In the genomic region with DNA sequence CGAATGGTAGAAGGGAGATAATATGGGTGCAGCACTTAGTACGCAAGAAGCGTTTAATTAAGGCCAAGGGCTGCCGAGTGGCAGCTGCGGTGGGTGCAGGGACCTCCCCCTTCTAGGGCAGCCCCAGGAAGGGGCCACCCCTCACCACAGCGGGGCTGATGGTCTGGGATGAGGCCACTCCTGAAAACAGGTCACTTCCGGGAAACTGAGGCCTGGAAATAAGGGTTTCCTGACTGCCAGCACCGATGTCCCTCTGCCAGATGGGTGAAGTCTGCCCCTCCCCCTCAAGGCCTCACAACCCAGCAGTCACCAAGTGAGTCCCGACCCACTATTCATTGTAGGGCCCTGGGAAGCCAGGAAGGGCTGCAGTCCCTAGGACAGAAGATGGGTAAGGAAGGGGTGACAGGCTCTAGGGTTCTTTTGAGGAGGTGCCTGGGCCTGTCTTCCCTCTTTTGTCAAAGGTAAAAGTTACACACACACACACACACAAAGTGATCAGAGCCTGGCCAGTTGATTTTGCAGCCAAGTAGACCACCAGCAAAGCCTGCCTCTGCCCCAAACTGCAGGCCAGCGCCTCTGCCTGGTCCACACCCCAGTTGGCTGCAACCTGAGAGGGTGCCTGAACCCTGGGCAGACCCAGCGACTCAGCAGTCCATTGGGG, we compare ENCODE assay signal across 1 cellular context.
TF ChIP-seq lines count a peak whose summit lies in the region.

No MANE protein-coding gene starts in this region.

TF ChIP-seq in HepG2, 621 proteins besides CTCF, POLR2A, EP300 and RAD21 (continued from another document and continues in another):
- no peak for TF ChIP-seq SMARCE1 (IDR thresholded peaks at IDR 0.05; ENCODE audit: borderline replicate concordance)
- TF ChIP-seq, protein P1, sequence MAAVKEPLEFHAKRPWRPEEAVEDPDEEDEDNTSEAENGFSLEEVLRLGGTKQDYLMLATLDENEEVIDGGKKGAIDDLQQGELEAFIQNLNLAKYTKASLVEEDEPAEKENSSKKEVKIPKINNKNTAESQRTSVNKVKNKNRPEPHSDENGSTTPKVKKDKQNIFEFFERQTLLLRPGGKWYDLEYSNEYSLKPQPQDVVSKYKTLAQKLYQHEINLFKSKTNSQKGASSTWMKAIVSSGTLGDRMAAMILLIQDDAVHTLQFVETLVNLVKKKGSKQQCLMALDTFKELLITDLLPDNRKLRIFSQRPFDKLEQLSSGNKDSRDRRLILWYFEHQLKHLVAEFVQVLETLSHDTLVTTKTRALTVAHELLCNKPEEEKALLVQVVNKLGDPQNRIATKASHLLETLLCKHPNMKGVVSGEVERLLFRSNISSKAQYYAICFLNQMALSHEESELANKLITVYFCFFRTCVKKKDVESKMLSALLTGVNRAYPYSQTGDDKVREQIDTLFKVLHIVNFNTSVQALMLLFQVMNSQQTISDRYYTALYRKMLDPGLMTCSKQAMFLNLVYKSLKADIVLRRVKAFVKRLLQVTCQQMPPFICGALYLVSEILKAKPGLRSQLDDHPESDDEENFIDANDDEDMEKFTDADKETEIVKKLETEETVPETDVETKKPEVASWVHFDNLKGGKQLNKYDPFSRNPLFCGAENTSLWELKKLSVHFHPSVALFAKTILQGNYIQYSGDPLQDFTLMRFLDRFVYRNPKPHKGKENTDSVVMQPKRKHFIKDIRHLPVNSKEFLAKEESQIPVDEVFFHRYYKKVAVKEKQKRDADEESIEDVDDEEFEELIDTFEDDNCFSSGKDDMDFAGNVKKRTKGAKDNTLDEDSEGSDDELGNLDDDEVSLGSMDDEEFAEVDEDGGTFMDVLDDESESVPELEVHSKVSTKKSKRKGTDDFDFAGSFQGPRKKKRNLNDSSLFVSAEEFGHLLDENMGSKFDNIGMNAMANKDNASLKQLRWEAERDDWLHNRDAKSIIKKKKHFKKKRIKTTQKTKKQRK (IDR thresholded peaks at IDR 0.05; ENCODE audit: low read length): no peak
- TF ChIP-seq, protein P2, sequence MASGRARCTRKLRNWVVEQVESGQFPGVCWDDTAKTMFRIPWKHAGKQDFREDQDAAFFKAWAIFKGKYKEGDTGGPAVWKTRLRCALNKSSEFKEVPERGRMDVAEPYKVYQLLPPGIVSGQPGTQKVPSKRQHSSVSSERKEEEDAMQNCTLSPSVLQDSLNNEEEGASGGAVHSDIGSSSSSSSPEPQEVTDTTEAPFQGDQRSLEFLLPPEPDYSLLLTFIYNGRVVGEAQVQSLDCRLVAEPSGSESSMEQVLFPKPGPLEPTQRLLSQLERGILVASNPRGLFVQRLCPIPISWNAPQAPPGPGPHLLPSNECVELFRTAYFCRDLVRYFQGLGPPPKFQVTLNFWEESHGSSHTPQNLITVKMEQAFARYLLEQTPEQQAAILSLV (CRISPR knock-in tag; IDR thresholded peaks at IDR 0.05; ENCODE audit: borderline replicate concordance): no peak
- TF ChIP-seq FOXC1 (CRISPR knock-in tag; IDR thresholded peaks at IDR 0.05; ENCODE audit: borderline replicate concordance): peak; percentile 58; the same call in 1 of the 2 replicates
- TF ChIP-seq ZNF136 (CRISPR knock-in tag; IDR thresholded peaks at IDR 0.05; ENCODE audit: low read depth): no peak
- TF ChIP-seq KLF13 (CRISPR knock-in tag; IDR thresholded peaks at IDR 0.05): no peak
- TF ChIP-seq, protein P3, sequence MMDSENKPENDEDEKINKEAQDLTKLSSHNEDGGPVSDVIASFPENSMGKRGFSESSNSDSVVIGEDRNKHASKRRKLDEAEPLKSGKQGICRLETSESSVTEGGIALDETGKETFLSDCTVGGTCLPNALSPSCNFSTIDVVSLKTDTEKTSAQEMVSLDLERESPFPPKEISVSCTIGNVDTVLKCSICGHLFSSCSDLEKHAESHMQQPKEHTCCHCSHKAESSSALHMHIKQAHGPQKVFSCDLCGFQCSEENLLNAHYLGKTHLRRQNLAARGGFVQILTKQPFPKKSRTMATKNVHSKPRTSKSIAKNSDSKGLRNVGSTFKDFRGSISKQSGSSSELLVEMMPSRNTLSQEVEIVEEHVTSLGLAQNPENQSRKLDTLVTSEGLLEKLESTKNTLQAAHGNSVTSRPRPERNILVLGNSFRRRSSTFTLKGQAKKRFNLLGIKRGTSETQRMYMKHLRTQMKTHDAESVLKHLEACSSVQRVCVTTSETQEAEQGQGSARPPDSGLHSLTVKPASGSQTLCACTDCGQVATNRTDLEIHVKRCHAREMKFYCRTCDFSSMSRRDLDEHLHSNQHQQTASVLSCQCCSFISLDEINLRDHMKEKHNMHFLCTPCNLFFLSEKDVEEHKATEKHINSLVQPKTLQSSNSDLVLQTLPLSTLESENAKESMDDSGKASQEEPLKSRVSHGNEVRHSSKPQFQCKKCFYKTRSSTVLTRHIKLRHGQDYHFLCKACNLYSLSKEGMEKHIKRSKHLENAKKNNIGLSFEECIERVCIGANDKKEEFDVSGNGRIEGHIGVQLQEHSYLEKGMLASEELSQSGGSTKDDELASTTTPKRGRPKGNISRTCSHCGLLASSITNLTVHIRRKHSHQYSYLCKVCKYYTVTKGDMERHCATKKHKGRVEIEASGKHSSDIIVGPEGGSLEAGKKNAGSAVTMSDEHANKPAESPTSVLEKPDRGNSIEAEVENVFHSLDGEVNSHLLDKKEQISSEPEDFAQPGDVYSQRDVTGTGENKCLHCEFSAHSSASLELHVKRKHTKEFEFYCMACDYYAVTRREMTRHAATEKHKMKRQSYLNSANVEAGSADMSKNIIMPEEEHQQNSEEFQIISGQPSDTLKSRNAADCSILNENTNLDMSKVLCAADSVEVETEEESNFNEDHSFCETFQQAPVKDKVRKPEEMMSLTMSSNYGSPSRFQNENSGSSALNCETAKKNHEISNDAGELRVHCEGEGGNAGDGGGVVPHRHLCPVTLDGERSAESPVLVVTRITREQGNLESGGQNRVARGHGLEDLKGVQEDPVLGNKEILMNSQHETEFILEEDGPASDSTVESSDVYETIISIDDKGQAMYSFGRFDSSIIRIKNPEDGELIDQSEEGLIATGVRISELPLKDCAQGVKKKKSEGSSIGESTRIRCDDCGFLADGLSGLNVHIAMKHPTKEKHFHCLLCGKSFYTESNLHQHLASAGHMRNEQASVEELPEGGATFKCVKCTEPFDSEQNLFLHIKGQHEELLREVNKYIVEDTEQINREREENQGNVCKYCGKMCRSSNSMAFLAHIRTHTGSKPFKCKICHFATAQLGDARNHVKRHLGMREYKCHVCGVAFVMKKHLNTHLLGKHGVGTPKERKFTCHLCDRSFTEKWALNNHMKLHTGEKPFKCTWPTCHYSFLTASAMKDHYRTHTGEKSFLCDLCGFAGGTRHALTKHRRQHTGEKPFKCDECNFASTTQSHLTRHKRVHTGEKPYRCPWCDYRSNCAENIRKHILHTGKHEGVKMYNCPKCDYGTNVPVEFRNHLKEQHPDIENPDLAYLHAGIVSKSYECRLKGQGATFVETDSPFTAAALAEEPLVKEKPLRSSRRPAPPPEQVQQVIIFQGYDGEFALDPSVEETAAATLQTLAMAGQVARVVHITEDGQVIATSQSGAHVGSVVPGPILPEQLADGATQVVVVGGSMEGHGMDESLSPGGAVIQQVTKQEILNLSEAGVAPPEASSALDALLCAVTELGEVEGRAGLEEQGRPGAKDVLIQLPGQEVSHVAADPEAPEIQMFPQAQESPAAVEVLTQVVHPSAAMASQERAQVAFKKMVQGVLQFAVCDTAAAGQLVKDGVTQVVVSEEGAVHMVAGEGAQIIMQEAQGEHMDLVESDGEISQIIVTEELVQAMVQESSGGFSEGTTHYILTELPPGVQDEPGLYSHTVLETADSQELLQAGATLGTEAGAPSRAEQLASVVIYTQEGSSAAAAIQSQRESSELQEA (CRISPR knock-in tag; IDR thresholded peaks at IDR 0.05; ENCODE audit: not compliant biosample characterization): peak; percentile 53
- TF ChIP-seq ZNF224 (CRISPR knock-in tag; IDR thresholded peaks at IDR 0.05): no peak
- TF ChIP-seq AGO2 (optimal IDR thresholded peaks at IDR 0.05; ENCODE audit: low read depth, low read length): peak; percentile 25
- TF ChIP-seq SMAD3 (CRISPR knock-in tag; IDR thresholded peaks at IDR 0.05): no peak
- no peak for TF ChIP-seq PAX8 (CRISPR knock-in tag; IDR thresholded peaks at IDR 0.05; ENCODE audit: borderline replicate concordance)
- TF ChIP-seq, protein P4, sequence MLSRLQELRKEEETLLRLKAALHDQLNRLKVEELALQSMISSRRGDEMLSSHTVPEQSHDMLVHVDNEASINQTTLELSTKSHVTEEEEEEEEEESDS (CRISPR knock-in tag; IDR thresholded peaks at IDR 0.05; ENCODE audit: borderline replicate concordance): no peak
- TF ChIP-seq ZNF12 (CRISPR knock-in tag; IDR thresholded peaks at IDR 0.05): peak; percentile 0; the same call in 1 of the 2 replicates
- TF ChIP-seq KLF11 (CRISPR knock-in tag; IDR thresholded peaks at IDR 0.05): no peak
- TF ChIP-seq EZH2 (conservative IDR thresholded peaks at IDR 0.05; ENCODE audit: low read depth, low read length): no peak
- no peak for TF ChIP-seq PITX1 (CRISPR knock-in tag; IDR thresholded peaks at IDR 0.05)
- TF ChIP-seq ZNF143 (CRISPR knock-in tag; IDR thresholded peaks at IDR 0.05): no peak
- no peak for TF ChIP-seq ZNF556 (CRISPR knock-in tag; IDR thresholded peaks at IDR 0.05; ENCODE audit: borderline replicate concordance)
- TF ChIP-seq SAP130 (CRISPR knock-in tag; IDR thresholded peaks at IDR 0.05; ENCODE audit: low read depth): no peak
- TF ChIP-seq, protein P5, sequence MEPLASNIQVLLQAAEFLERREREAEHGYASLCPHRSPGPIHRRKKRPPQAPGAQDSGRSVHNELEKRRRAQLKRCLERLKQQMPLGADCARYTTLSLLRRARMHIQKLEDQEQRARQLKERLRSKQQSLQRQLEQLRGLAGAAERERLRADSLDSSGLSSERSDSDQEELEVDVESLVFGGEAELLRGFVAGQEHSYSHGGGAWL (CRISPR knock-in tag; IDR thresholded peaks at IDR 0.05): no peak; the same call in 1 of the 2 replicates
- TF ChIP-seq AKAP8 (CRISPR knock-in tag; IDR thresholded peaks at IDR 0.05): no peak
- TF ChIP-seq, protein P6, sequence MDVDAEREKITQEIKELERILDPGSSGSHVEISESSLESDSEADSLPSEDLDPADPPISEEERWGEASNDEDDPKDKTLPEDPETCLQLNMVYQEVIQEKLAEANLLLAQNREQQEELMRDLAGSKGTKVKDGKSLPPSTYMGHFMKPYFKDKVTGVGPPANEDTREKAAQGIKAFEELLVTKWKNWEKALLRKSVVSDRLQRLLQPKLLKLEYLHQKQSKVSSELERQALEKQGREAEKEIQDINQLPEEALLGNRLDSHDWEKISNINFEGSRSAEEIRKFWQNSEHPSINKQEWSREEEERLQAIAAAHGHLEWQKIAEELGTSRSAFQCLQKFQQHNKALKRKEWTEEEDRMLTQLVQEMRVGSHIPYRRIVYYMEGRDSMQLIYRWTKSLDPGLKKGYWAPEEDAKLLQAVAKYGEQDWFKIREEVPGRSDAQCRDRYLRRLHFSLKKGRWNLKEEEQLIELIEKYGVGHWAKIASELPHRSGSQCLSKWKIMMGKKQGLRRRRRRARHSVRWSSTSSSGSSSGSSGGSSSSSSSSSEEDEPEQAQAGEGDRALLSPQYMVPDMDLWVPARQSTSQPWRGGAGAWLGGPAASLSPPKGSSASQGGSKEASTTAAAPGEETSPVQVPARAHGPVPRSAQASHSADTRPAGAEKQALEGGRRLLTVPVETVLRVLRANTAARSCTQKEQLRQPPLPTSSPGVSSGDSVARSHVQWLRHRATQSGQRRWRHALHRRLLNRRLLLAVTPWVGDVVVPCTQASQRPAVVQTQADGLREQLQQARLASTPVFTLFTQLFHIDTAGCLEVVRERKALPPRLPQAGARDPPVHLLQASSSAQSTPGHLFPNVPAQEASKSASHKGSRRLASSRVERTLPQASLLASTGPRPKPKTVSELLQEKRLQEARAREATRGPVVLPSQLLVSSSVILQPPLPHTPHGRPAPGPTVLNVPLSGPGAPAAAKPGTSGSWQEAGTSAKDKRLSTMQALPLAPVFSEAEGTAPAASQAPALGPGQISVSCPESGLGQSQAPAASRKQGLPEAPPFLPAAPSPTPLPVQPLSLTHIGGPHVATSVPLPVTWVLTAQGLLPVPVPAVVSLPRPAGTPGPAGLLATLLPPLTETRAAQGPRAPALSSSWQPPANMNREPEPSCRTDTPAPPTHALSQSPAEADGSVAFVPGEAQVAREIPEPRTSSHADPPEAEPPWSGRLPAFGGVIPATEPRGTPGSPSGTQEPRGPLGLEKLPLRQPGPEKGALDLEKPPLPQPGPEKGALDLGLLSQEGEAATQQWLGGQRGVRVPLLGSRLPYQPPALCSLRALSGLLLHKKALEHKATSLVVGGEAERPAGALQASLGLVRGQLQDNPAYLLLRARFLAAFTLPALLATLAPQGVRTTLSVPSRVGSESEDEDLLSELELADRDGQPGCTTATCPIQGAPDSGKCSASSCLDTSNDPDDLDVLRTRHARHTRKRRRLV (CRISPR knock-in tag; IDR thresholded peaks at IDR 0.05): no peak
- TF ChIP-seq, protein P7, sequence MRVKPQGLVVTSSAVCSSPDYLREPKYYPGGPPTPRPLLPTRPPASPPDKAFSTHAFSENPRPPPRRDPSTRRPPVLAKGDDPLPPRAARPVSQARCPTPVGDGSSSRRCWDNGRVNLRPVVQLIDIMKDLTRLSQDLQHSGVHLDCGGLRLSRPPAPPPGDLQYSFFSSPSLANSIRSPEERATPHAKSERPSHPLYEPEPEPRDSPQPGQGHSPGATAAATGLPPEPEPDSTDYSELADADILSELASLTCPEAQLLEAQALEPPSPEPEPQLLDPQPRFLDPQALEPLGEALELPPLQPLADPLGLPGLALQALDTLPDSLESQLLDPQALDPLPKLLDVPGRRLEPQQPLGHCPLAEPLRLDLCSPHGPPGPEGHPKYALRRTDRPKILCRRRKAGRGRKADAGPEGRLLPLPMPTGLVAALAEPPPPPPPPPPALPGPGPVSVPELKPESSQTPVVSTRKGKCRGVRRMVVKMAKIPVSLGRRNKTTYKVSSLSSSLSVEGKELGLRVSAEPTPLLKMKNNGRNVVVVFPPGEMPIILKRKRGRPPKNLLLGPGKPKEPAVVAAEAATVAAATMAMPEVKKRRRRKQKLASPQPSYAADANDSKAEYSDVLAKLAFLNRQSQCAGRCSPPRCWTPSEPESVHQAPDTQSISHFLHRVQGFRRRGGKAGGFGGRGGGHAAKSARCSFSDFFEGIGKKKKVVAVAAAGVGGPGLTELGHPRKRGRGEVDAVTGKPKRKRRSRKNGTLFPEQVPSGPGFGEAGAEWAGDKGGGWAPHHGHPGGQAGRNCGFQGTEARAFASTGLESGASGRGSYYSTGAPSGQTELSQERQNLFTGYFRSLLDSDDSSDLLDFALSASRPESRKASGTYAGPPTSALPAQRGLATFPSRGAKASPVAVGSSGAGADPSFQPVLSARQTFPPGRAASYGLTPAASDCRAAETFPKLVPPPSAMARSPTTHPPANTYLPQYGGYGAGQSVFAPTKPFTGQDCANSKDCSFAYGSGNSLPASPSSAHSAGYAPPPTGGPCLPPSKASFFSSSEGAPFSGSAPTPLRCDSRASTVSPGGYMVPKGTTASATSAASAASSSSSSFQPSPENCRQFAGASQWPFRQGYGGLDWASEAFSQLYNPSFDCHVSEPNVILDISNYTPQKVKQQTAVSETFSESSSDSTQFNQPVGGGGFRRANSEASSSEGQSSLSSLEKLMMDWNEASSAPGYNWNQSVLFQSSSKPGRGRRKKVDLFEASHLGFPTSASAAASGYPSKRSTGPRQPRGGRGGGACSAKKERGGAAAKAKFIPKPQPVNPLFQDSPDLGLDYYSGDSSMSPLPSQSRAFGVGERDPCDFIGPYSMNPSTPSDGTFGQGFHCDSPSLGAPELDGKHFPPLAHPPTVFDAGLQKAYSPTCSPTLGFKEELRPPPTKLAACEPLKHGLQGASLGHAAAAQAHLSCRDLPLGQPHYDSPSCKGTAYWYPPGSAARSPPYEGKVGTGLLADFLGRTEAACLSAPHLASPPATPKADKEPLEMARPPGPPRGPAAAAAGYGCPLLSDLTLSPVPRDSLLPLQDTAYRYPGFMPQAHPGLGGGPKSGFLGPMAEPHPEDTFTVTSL (CRISPR knock-in tag; IDR thresholded peaks at IDR 0.05; ENCODE audit: borderline replicate concordance): peak; percentile 41; the same call in 1 of the 2 replicates
- TF ChIP-seq ZSCAN9 (CRISPR knock-in tag; IDR thresholded peaks at IDR 0.05; ENCODE audit: borderline replicate concordance): no peak
- no peak for TF ChIP-seq ADNP (CRISPR knock-in tag; IDR thresholded peaks at IDR 0.05)
- TF ChIP-seq ZKSCAN8 (CRISPR knock-in tag; IDR thresholded peaks at IDR 0.05; ENCODE audit: borderline replicate concordance): no peak
- TF ChIP-seq ZBTB7B (CRISPR knock-in tag; IDR thresholded peaks at IDR 0.05): no peak
- peak; percentile 45 for TF ChIP-seq HNRNPLL (IDR thresholded peaks at IDR 0.05; ENCODE audit: low read depth, low read length, poor library complexity, severe bottlenecking)
- TF ChIP-seq KMT2B (CRISPR knock-in tag; IDR thresholded peaks at IDR 0.05): no peak
